ENCODE assay signal across 13 cellular contexts in the genomic region with DNA sequence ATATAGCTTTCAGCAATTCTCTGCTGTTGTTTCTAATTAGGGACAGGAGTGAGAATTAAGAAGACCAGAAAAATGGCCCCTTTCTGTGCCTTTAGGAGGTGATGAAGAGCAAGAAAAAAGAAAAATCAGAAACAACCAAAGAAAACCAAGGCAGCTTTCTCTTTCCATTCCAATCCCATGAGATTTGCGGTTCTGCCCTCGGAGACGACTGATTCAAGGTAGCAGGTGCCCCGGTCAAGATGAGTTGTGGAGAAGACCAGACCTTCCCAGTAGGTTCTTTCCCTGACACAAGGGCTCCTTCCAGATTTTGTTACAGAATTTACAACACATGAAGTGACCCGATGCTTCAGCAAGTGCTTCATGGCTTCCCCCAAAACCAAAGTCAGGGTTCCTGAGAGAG. TPM values are rescaled to one million over a fixed set of nuclear protein-coding genes. Genes with fewer than 3 reads are reported as not detected.
A peak's percentile ranks its signal among the peaks of the same experiment; 100 is the strongest.
DNase-seq lines count a peak whose midpoint lies in the region; ATAC-seq and TF ChIP-seq lines count a peak whose summit lies in the region.
"Had no signal": no experiment of that assay in that cellular context is flagged by ENCODE, and none has a peak within 500 bp of the region (broad histone marks: within the 10 kb centered on the region; RNA-seq: fewer than 3 reads in every experiment).

No MANE protein-coding gene starts in this region.

- peak; percentile 24 for ATAC-seq in GM19452 (IDR thresholded peaks at IDR 0.05; ENCODE audit: unreplicated experiment)
- peak; percentile 32 for ATAC-seq in HG03097 (IDR thresholded peaks at IDR 0.05; ENCODE audit: low FRiP score, unreplicated experiment)

- intact Hi-C loops in dendritic cell treated with granulocyte-macrophage colony-stimulating factor and Interleukin-4, amounts not matched to agents 40 ng/mL and 50 ng/mL, for 4 days (cut with micrococcal nuclease), result loop anchor here (1.0 to 2.0 kb wide), 2 partner anchors 22 to 43 kb away; partner anchors contain the start of genes TLR1 and TLR10

- H3K4me1 Mint-ChIP-seq in dendritic cell treated with granulocyte-macrophage colony-stimulating factor and Interleukin-4, amounts not matched to agents 40 ng/mL and 50 ng/mL, for 4 days (ENCODE audit: low read depth), result peaks cover 56% of the 10 kb centered on the region

- peak; percentile 35; the same call in 1 of the 3 replicates for TF ChIP-seq CTCF in GM12872 (IDR thresholded peaks at IDR 0.05; ENCODE audit: insufficient read depth, low read depth, low read length)

- peak overlapping the region; percentile 59 for H3K4me3 Mint-ChIP-seq in dendritic cell treated with granulocyte-macrophage colony-stimulating factor and Interleukin-4, amounts not matched to agents 40 ng/mL and 50 ng/mL, for 4 days
- H3K4me3 Mint-ChIP-seq: nephron had no signal

- no peaks in the 10 kb centered on the region for H3K9me3 ChIP-seq in MG63

- H3K27me3 Mint-ChIP-seq in dendritic cell treated with granulocyte-macrophage colony-stimulating factor and Interleukin-4, amounts not matched to agents 40 ng/mL and 50 ng/mL, for 4 days, result no peaks in the 10 kb centered on the region

- H3K27ac Mint-ChIP-seq in dendritic cell treated with granulocyte-macrophage colony-stimulating factor and Interleukin-4, amounts not matched to agents 40 ng/mL and 50 ng/mL, for 4 days, result peak overlapping the region; percentile 96
- H3K27ac Mint-ChIP-seq: activated T-helper 2 cell treated with anti-CD3 and anti-CD28 coated beads, Interferon-gamma antibody, Interleukin-2, Interleukin-4, amounts not matched to agents 10 μg/mL and 5 μg/mL and 100 μg/mL, durations not matched to agents 14 hours and 24 hours and 36 hours; nephron had no signal

- H3K4me3 ChIP-seq in MG63, result no peak overlapping the region

- H3K9me3 Mint-ChIP-seq in dendritic cell treated with granulocyte-macrophage colony-stimulating factor and Interleukin-4, amounts not matched to agents 40 ng/mL and 50 ng/mL, for 4 days, result no peaks in the 10 kb centered on the region
- H3K9me3 Mint-ChIP-seq: activated T-helper 2 cell treated with anti-CD3 and anti-CD28 coated beads, Interferon-gamma antibody, Interleukin-2, Interleukin-4, amounts not matched to agents 10 μg/mL and 5 μg/mL and 100 μg/mL, durations not matched to agents 14 hours and 24 hours and 36 hours; nephron had no signal

- H3K36me3 ChIP-seq in MG63, result no peaks in the 10 kb centered on the region

- no peaks in the 10 kb centered on the region for H3K27me3 ChIP-seq in MG63

- H3K36me3 Mint-ChIP-seq in dendritic cell treated with granulocyte-macrophage colony-stimulating factor and Interleukin-4, amounts not matched to agents 40 ng/mL and 50 ng/mL, for 4 days (ENCODE audit: low read depth), result no peaks in the 10 kb centered on the region

- DNase-seq in MG63, result no peak
- DNase-seq in OCI-M2 (lab: John Stamatoyannopoulos, UW; ENCODE audit: unreplicated experiment), result no peak
- DNase-seq in SIG-M5 (lab: John Stamatoyannopoulos, UW), result no peak
- DNase-seq in pons (ENCODE audit: low spot score), result no peak
- DNase-seq: IMR-90, NCI-H446, SW 1271 had no signal

RNA-seq across cellular contexts. Expression of gene TLR10, which starts 21.9 kb away (rescaled TPM):
- not detected in 2 replicates for total RNA-seq in MG63 (2014; rRNA removed; shearing (Covaris generic); ENCODE audit: low replicate concordance)
- total RNA-seq: activated T-helper 2 cell treated with anti-CD3 and anti-CD28 coated beads, Interferon-gamma antibody, Interleukin-2, Interleukin-4, amounts not matched to agents 10 μg/mL and 5 μg/mL and 100 μg/mL, durations not matched to agents 14 hours and 24 hours and 36 hours; IMR-90 had no signal

RNA-seq across cellular contexts. Expression of gene TLR1, which starts 43.7 kb away (rescaled TPM):
- 0.07 TPM in 1 of 2 replicates, not detected in the other for total RNA-seq in MG63 (2014; rRNA removed; shearing (Covaris generic); ENCODE audit: low replicate concordance)
